In the genomic region with DNA sequence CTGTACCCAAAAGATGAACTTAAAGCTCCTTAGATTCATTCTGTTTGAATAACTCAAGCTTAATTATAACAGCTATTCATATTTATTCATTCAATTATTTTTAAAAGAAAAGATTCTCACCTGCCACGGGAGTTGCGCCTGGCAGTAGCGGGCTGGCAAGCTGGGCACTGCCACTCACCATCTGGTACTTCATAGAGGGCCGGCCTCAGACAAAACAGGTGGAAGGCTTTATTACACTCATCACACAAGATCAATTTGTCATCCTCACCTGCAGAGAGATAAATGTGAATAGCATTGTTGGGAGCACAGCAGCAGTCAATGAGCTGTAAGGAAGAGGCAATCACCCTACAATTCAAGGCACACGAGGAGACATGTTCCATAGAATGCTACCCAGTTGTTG, we compare ENCODE assay signal across 22 cellular contexts. TPM values are rescaled to one million over a fixed set of nuclear protein-coding genes. Genes with fewer than 3 reads are reported as not detected.
A peak's percentile ranks its signal among the peaks of the same experiment; 100 is the strongest.
DNase-seq lines count a peak whose midpoint lies in the region; ATAC-seq and TF ChIP-seq lines count a peak whose summit lies in the region.
"Had no signal": no experiment of that assay in that cellular context is flagged by ENCODE, and none has a peak within 500 bp of the region (broad histone marks: within the 10 kb centered on the region; RNA-seq: fewer than 3 reads in every experiment).

No MANE protein-coding gene starts in this region.

- no peak overlapping the region for H3K27ac ChIP-seq in right atrium auricular region
- H3K27ac ChIP-seq: heart right ventricle, spleen, upper lobe of left lung had no signal

- peaks cover 22% of the 10 kb centered on the region for H3K4me1 Mint-ChIP-seq in activated naive CD8-positive, alpha-beta T cell treated with anti-CD3 and anti-CD28 coated beads, Interleukin-2, amount 10 ng/mL, durations not matched to agents 7 days and 5 days
- H3K4me1 Mint-ChIP-seq: endodermal cell, WTC11 had no signal

- POLR2A ChIA-PET in activated naive CD8-positive, alpha-beta T cell treated with anti-CD3 and anti-CD28 coated beads, Interleukin-2, amount 10 ng/mL, durations not matched to agents 7 days and 5 days (lab: Charles Lee), result no interaction called here

- no peaks in the 10 kb centered on the region for H3K27me3 ChIP-seq in right atrium auricular region
- H3K27me3 ChIP-seq: heart right ventricle, spleen, upper lobe of left lung had no signal

- no peak overlapping the region for H3K4me3 ChIP-seq in right atrium auricular region
- H3K4me3 ChIP-seq: heart right ventricle, mucosa of descending colon, spleen, upper lobe of left lung had no signal

- peaks cover 0 to 5% of the 10 kb centered on the region in 2 donors for H3K4me1 ChIP-seq in right atrium auricular region

- DNase-seq in COLO668 (lab: John Stamatoyannopoulos, UW; ENCODE audit: unreplicated experiment) (peak; percentile 43), NCI-H1092 (lab: John Stamatoyannopoulos, UW) (peak; percentile 50), NCI-H2081 treated with DMSO at 0.1 percent for 48 hours (lab: John Stamatoyannopoulos, UW) (peak; percentile 98), DMS79 (lab: John Stamatoyannopoulos, UW) (no peak), right atrium auricular region (ENCODE audit: low spot score) (no peak)
- no peak for DNase-seq in activated naive CD8-positive, alpha-beta T cell treated with anti-CD3 and anti-CD28 coated beads, Interleukin-2, amount 10 ng/mL, durations not matched to agents 7 days and 5 days
- DNase-seq in activated CD4-positive, alpha-beta T cell treated with anti-CD3 and anti-CD28 coated beads for 4 hours, result no peak
- DNase-seq: aorta; CD4-positive, alpha-beta memory T cell; endodermal cell; heart right ventricle; HFFc6; MM.1S; mucosa of descending colon; NCI-H524 treated with DMSO at 0.1 percent for 48 hours; SIG-M5; spleen; stimulated activated CD4-positive, alpha-beta T cell treated with anti-CD3 and anti-CD28 coated beads, Interleukin-4, amount 100 ng/mL, for 4 hours; upper lobe of left lung had no signal

- no peaks in the 10 kb centered on the region for H3K9me3 ChIP-seq in right atrium auricular region
- H3K9me3 ChIP-seq: heart right ventricle, mucosa of descending colon, spleen, upper lobe of left lung had no signal

- H3K36me3 ChIP-seq in right atrium auricular region, result peaks cover 74% of the 10 kb centered on the region

- no peaks in the 10 kb centered on the region for H3K27me3 Mint-ChIP-seq in activated naive CD8-positive, alpha-beta T cell treated with anti-CD3 and anti-CD28 coated beads, Interleukin-2, amount 10 ng/mL, durations not matched to agents 7 days and 5 days
- H3K27me3 Mint-ChIP-seq: CD4-positive, alpha-beta memory T cell had no signal

- H3K36me3 Mint-ChIP-seq in activated naive CD8-positive, alpha-beta T cell treated with anti-CD3 and anti-CD28 coated beads, Interleukin-2, amount 10 ng/mL, durations not matched to agents 7 days and 5 days, result peaks cover 43% of the 10 kb centered on the region

- H3K4me3 Mint-ChIP-seq in activated naive CD8-positive, alpha-beta T cell treated with anti-CD3 and anti-CD28 coated beads, Interleukin-2, amount 10 ng/mL, durations not matched to agents 7 days and 5 days, result no peak overlapping the region
- H3K4me3 Mint-ChIP-seq: CD4-positive, alpha-beta memory T cell; endodermal cell; HFFc6; T-helper 1 cell treated with Interleukin-12 subunit alpha and Interleukin-12 subunit beta and Interleukin-4 antibody, amounts not matched to agents 30 μg/mL and 1 μg/mL, for 36 hours; WTC11 had no signal

- no peaks in the 10 kb centered on the region for H3K9me3 Mint-ChIP-seq in activated naive CD8-positive, alpha-beta T cell treated with anti-CD3 and anti-CD28 coated beads, Interleukin-2, amount 10 ng/mL, durations not matched to agents 7 days and 5 days
- H3K9me3 Mint-ChIP-seq: CD4-positive, alpha-beta memory T cell; endodermal cell; HFFc6; T-helper 1 cell treated with Interleukin-12 subunit alpha and Interleukin-12 subunit beta and Interleukin-4 antibody, amounts not matched to agents 30 μg/mL and 1 μg/mL, for 36 hours; WTC11 had no signal

- peak overlapping the region; percentile 23 for H3K27ac Mint-ChIP-seq in activated naive CD8-positive, alpha-beta T cell treated with anti-CD3 and anti-CD28 coated beads, Interleukin-2, amount 10 ng/mL, durations not matched to agents 7 days and 5 days
- H3K27ac Mint-ChIP-seq: endodermal cell; T-helper 1 cell treated with Interleukin-12 subunit alpha and Interleukin-12 subunit beta and Interleukin-4 antibody, amounts not matched to agents 30 μg/mL and 1 μg/mL, for 36 hours had no signal

- ATAC-seq in activated naive CD8-positive, alpha-beta T cell treated with anti-CD3 and anti-CD28 coated beads, Interleukin-2, amount 10 ng/mL, durations not matched to agents 7 days and 5 days (ENCODE audit: low read depth), result no peak
- no peak for ATAC-seq in HG03571 (IDR thresholded peaks at IDR 0.05; ENCODE audit: unreplicated experiment)
- ATAC-seq: heart right ventricle, mucosa of descending colon, WTC11 had no signal

- TF ChIP-seq CTCF in right atrium auricular region (IDR thresholded peaks at IDR 0.05), result no peak

RNA-seq across cellular contexts. Expression of a gene that starts 15.8 kb away (rescaled TPM):
- under 1 TPM in 1 of 2 experiments, not detected in 1; 0.11 TPM for total RNA-seq in activated naive CD8-positive, alpha-beta T cell treated with anti-CD3 and anti-CD28 coated beads, Interleukin-2, amount 10 ng/mL, durations not matched to agents 7 days and 5 days
- under 1 TPM in 1 of 2 donors, not detected in 1; 0.47 TPM for total RNA-seq in right atrium auricular region
- total RNA-seq: CD4-positive, alpha-beta memory T cell had no signal

Comparison
In these comparisons a context has a peak if more than half of its experiments do, and no peak if none do; other contexts are left out.
1. DNase-seq: peak in COLO668 (single experiment), NCI-H1092 (single experiment) and NCI-H2081 treated with DMSO at 0.1 percent for 48 hours (single experiment); none in activated naive CD8-positive, alpha-beta T cell treated with anti-CD3 and anti-CD28 coated beads, Interleukin-2, amount 10 ng/mL, durations not matched to agents 7 days and 5 days (single experiment), DMS79 (single experiment), activated CD4-positive, alpha-beta T cell treated with anti-CD3 and anti-CD28 coated beads for 4 hours (0 of 2) and right atrium auricular region (single experiment).